ENCODE assay signal across 16 cellular contexts in genomic region chr16:4320030-4320429, GRCh38. TPM values are rescaled to one million over a fixed set of nuclear protein-coding genes. Genes with fewer than 3 reads are reported as not detected.
DNase-seq lines count a peak whose midpoint lies in the region; ATAC-seq and TF ChIP-seq lines count a peak whose summit lies in the region.
"Had no signal": no experiment of that assay in that cellular context is flagged by ENCODE, and none has a peak within 500 bp of the region (broad histone marks: within the 10 kb centered on the region; RNA-seq: fewer than 3 reads in every experiment).

No MANE protein-coding gene starts in this region.

- peak overlapping the region; percentile 13 for H3K4me2 ChIP-seq in fibroblast of lung (ENCODE audit: extremely low read depth, insufficient read depth, low read length)

- no peaks in the 10 kb centered on the region for H3K9me3 ChIP-seq in fibroblast of lung (ENCODE audit: control insufficient read depth, insufficient read depth, low read depth, low read length)
- no peaks in the 10 kb centered on the region for H3K9me3 ChIP-seq in ovary
- H3K9me3 ChIP-seq in upper lobe of right lung: no peaks in the 10 kb centered on the region

- intact Hi-C loops in ovary (cut with DNase I): loop anchor here in 2 of 4 donors (10.0 kb wide), 1 partner anchor 55 kb away; no protein-coding TSS in a partner anchor
- intact Hi-C loops in upper lobe of right lung (cut with DNase I): no loop called here

- H4K20me1 ChIP-seq in fibroblast of lung (ENCODE audit: control insufficient read depth, extremely low read depth, insufficient read depth, low read length): no peaks in the 10 kb centered on the region

- H3K27ac ChIP-seq in adipose tissue (ENCODE audit: low read depth, low read length) (peak overlapping the region; percentile 52), fibroblast of lung (ENCODE audit: insufficient read depth, low read length) (no peak overlapping the region), ovary (peak overlapping the region in 1 of 2 donors; percentile 97), upper lobe of right lung (peak overlapping the region; percentile 36)

- H3K36me3 ChIP-seq in fibroblast of lung (ENCODE audit: control insufficient read depth, insufficient read depth, low read length) (peaks cover 4% of the 10 kb centered on the region), ovary (no peaks in the 10 kb centered on the region), upper lobe of right lung (no peaks in the 10 kb centered on the region)

- no peak overlapping the region for H3K27ac Mint-ChIP-seq in activated naive CD4-positive, alpha-beta T cell treated with anti-CD3 and anti-CD28 coated beads, Interleukin-2, amount 50 U/mL, for 72 hours
- H3K27ac Mint-ChIP-seq: activated CD8-positive, alpha-beta T cell treated with anti-CD3 and anti-CD28 coated beads for 36 hours; GM23338; memory B cell had no signal

- peak overlapping the region in 1 of 4 experiments; percentile 25 for H3K4me3 ChIP-seq in fibroblast of lung (replicated peaks in 1 of 4; ENCODE audit: control extremely low read depth in 1 of 4, insufficient read depth in 1 of 4, low read depth in 3 of 4, low read length in 4 of 4)
- no peak overlapping the region for H3K4me3 ChIP-seq in ovary
- H3K4me3 ChIP-seq in upper lobe of right lung: no peak overlapping the region
- H3K4me3 ChIP-seq: GM23338 had no signal

- no peak for TF ChIP-seq CTCF in fibroblast of lung (conservative IDR thresholded peaks at IDR 0.05 in 1 of 2, IDR thresholded peaks at IDR 0.05 in 1 of 2; ENCODE audit: low read depth in 1 of 2, low read length in 2 of 2)
- no peak for TF ChIP-seq CTCF in ovary (IDR thresholded peaks at IDR 0.05)
- TF ChIP-seq CTCF in upper lobe of right lung (IDR thresholded peaks at IDR 0.05): no peak

- WGBS in adipose tissue, 3 donors: 48 to 62% (median 54%) methylated on average over 20 to 22 of the region's 22 CpGs
- WGBS in ovary, 3 donors: 42 to 54% (median 43%) methylated on average over 22 of the region's 22 CpGs

- DNase-seq in fibroblast of lung (ENCODE audit: low read depth in 2 of 2) (no peak), ovary (peak in 3 of 5 donors; percentile 53 to 61 (median 55)), upper lobe of right lung (no peak), NCI-H446 (lab: John Stamatoyannopoulos, UW) (no peak), HK-2 (ENCODE audit: unreplicated experiment) (no peak)
- no peak for DNase-seq in activated CD4-positive, alpha-beta T cell treated with anti-CD3 and anti-CD28 coated beads for 48 hours
- no peak for DNase-seq in activated naive CD4-positive, alpha-beta T cell treated with anti-CD3 and anti-CD28 coated beads, Interleukin-2, amount 50 U/mL, for 72 hours (ENCODE audit: low spot score in 2 of 2)
- DNase-seq: GDM1, NCI-H1436 treated with DMSO at 0.1 percent for 48 hours, NCI-H748 treated with DMSO at 0.1 percent for 48 hours, occipital lobe, SHP77 treated with DMSO at 0.1 percent for 48 hours had no signal

- H3K79me2 ChIP-seq in fibroblast of lung (ENCODE audit: control insufficient read depth, insufficient read depth, low read length): peaks cover 86% of the 10 kb centered on the region

- H2AFZ ChIP-seq in fibroblast of lung (ENCODE audit: low read length): no peak overlapping the region
- H2AFZ ChIP-seq: GM23338 had no signal

- H3K36me3 Mint-ChIP-seq in activated naive CD4-positive, alpha-beta T cell treated with anti-CD3 and anti-CD28 coated beads, Interleukin-2, amount 50 U/mL, for 72 hours: peaks cover 0 to under 1% of the 10 kb centered on the region in 2 donors
- H3K36me3 Mint-ChIP-seq: memory B cell had no signal

- H3K9ac ChIP-seq in fibroblast of lung (ENCODE audit: insufficient read depth, low read length): no peak overlapping the region

- no peak for ATAC-seq in upper lobe of right lung
- no peak for ATAC-seq in activated naive CD4-positive, alpha-beta T cell treated with anti-CD3 and anti-CD28 coated beads, Interleukin-2, amount 50 U/mL, for 72 hours
- ATAC-seq: GM23338 had no signal

- H3K27me3 ChIP-seq in fibroblast of lung (ENCODE audit: control insufficient read depth, insufficient read depth, low read length) (no peaks in the 10 kb centered on the region), ovary (no peaks in the 10 kb centered on the region), upper lobe of right lung (no peaks in the 10 kb centered on the region)

- TF ChIP-seq EP300 in ovary (IDR thresholded peaks at IDR 0.05): no peak

- TF ChIP-seq POLR2A in ovary (IDR thresholded peaks at IDR 0.05): no peak

- H3K9me3 Mint-ChIP-seq in activated naive CD4-positive, alpha-beta T cell treated with anti-CD3 and anti-CD28 coated beads, Interleukin-2, amount 50 U/mL, for 72 hours: no peaks in the 10 kb centered on the region
- H3K9me3 Mint-ChIP-seq: activated CD8-positive, alpha-beta T cell treated with anti-CD3 and anti-CD28 coated beads for 36 hours; GM23338; memory B cell had no signal

- H3K4me1 ChIP-seq in fibroblast of lung (ENCODE audit: control insufficient read depth, extremely low read depth, insufficient read depth, low read length) (peaks cover 35% of the 10 kb centered on the region), ovary (ENCODE audit: insufficient read depth) (peaks cover 45% of the 10 kb centered on the region), upper lobe of right lung (peaks cover 63% of the 10 kb centered on the region)

RNA-seq across cellular contexts. Expression of gene GLIS2, which starts 4.2 kb away (rescaled TPM):
- polyA plus RNA-seq in adipose tissue (10 to 100 TPM in 2 of 3 donors, 1 to 10 TPM in 1; 6.2 to 13.6 (median 11.2) TPM), fibroblast of lung (5.6 and 6.0 TPM in 2 replicates), ovary (10 to 100 TPM in 1 of 2 donors, 1 to 10 TPM in 1; 1.6 to 24.6 TPM)
- total RNA-seq in fibroblast of lung (2.6 and 4.0 TPM in 2 replicates), ovary (10 to 100 TPM in 5 of 7 donors, 1 to 10 TPM in 2; 5.1 to 79.5 (median 49.8) TPM), upper lobe of right lung (34.1 TPM)
- 18.6 and 23.8 TPM in 2 replicates for polyA plus RNA-seq in fibroblast of lung (2012)
- 23.4 and 23.6 TPM in 2 replicates for polyA minus RNA-seq in fibroblast of lung (ENCODE audit: low replicate concordance)
- under 1 TPM; 0.16 to 0.80 TPM for total RNA-seq in activated naive CD4-positive, alpha-beta T cell treated with anti-CD3 and anti-CD28 coated beads, Interleukin-2, amount 50 U/mL, for 72 hours

RNA-seq across cellular contexts. Expression of gene PAM16, which starts 31.1 kb away (rescaled TPM):
- polyA plus RNA-seq in adipose tissue (10 to 100 TPM; 57.2 to 86.6 (median 64.8) TPM), fibroblast of lung (14.8 and 19.9 TPM in 2 replicates), ovary (10 to 100 TPM; 18.5 to 42.2 TPM)
- total RNA-seq in fibroblast of lung (24.4 and 34.3 TPM in 2 replicates), ovary (10 to 100 TPM; 24.0 to 47.2 (median 35.7) TPM), upper lobe of right lung (41.2 TPM)
- polyA plus RNA-seq in fibroblast of lung (2012): 28.6 and 37.1 TPM in 2 replicates
- polyA minus RNA-seq in fibroblast of lung (ENCODE audit: low replicate concordance): 9.2 and 9.5 TPM in 2 replicates
- 10 to 100 TPM; 53.7 to 63.1 TPM for total RNA-seq in activated naive CD4-positive, alpha-beta T cell treated with anti-CD3 and anti-CD28 coated beads, Interleukin-2, amount 50 U/mL, for 72 hours

RNA-seq across cellular contexts. Expression of gene TFAP4, which starts 47.2 kb away (rescaled TPM):
- polyA plus RNA-seq in adipose tissue (1 to 10 TPM; 5.1 to 9.4 (median 5.7) TPM), fibroblast of lung (3.5 and 6.6 TPM in 2 replicates), ovary (10 to 100 TPM in 1 of 2 donors, 1 to 10 TPM in 1; 2.1 to 14.0 TPM)
- total RNA-seq in fibroblast of lung (8.2 and 8.9 TPM in 2 replicates), ovary (10 to 100 TPM in 5 of 7 donors, 1 to 10 TPM in 2; 3.7 to 23.7 (median 18.3) TPM), upper lobe of right lung (9.6 TPM)
- polyA plus RNA-seq in fibroblast of lung (2012): 6.8 and 9.5 TPM in 2 replicates
- 7.0 and 9.8 TPM in 2 replicates for polyA minus RNA-seq in fibroblast of lung (ENCODE audit: low replicate concordance)
- 10 to 100 TPM; 10.1 to 28.4 TPM for total RNA-seq in activated naive CD4-positive, alpha-beta T cell treated with anti-CD3 and anti-CD28 coated beads, Interleukin-2, amount 50 U/mL, for 72 hours

RNA-seq across cellular contexts. Expression of gene VASN, which starts 51.6 kb away (rescaled TPM):
- polyA plus RNA-seq in adipose tissue: 10 to 100 TPM in 2 of 3 donors, 1 to 10 TPM in 1; 6.0 to 33.9 (median 13.3) TPM
- 57.0 and 79.4 TPM in 2 replicates for total RNA-seq in fibroblast of lung
- polyA plus RNA-seq in fibroblast of lung: 30.6 and 61.9 TPM in 2 replicates
- 85.6 and 136 TPM in 2 replicates for polyA plus RNA-seq in fibroblast of lung (2012)
- 42.0 and 88.8 TPM in 2 replicates for polyA minus RNA-seq in fibroblast of lung (ENCODE audit: low replicate concordance)
- total RNA-seq in ovary: 10 to 100 TPM; 19.8 to 49.5 (median 43.5) TPM
- 10 to 100 TPM in 1 of 2 donors, 1 to 10 TPM in 1; 2.4 to 47.6 TPM for polyA plus RNA-seq in ovary
- 20.3 TPM for total RNA-seq in upper lobe of right lung
- total RNA-seq in activated naive CD4-positive, alpha-beta T cell treated with anti-CD3 and anti-CD28 coated beads, Interleukin-2, amount 50 U/mL, for 72 hours: not detected
- total RNA-seq: activated CD8-positive, alpha-beta T cell treated with anti-CD3 and anti-CD28 coated beads for 36 hours had no signal

Comparison
In these comparisons a context has a peak if more than half of its experiments do, and no peak if none do; other contexts are left out.
1. DNase-seq: peak in ovary (3 of 5); none in fibroblast of lung (0 of 2), upper lobe of right lung (single experiment), activated CD4-positive, alpha-beta T cell treated with anti-CD3 and anti-CD28 coated beads for 48 hours (single experiment), NCI-H446 (0 of 2), activated naive CD4-positive, alpha-beta T cell treated with anti-CD3 and anti-CD28 coated beads, Interleukin-2, amount 50 U/mL, for 72 hours (0 of 2) and HK-2 (single experiment).